9 cellular contexts compared by ENCODE assay signal in the genomic region with DNA sequence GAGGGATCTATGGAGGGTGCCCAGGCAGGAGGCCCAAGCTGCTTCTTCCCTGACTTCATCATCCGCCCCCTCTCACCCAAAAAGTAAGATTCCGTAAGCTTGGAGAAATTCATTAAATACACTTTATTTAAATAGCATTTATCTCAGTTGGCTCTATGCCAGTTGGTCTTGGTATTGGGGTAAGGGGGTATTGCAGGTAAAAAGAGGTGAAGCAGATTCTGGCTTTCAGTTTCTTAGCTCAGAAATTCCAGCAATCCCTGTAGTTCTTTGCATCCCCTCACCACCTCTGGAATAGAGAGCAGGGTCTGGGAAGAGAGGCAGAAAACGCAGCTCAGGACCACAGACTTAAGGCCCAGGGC. TPM values are rescaled to one million over a fixed set of nuclear protein-coding genes. Genes with fewer than 3 reads are reported as not detected.
DNase-seq lines count a peak whose midpoint lies in the region; ATAC-seq and TF ChIP-seq lines count a peak whose summit lies in the region.
"Had no signal": no experiment of that assay in that cellular context is flagged by ENCODE, and none has a peak within 500 bp of the region (broad histone marks: within the 10 kb centered on the region; RNA-seq: fewer than 3 reads in every experiment).

No MANE protein-coding gene starts in this region.

- H3K27ac ChIP-seq in left ventricle myocardium inferior (replicated peaks) (peak overlapping the region; percentile 64), RWPE2 (ENCODE audit: poor library complexity, severe bottlenecking) (peak overlapping the region; percentile 49), iPS-20b (ENCODE audit: low read length) (peak overlapping the region; percentile 59), vagina (peak overlapping the region; percentile 28)
- H3K27ac ChIP-seq: hepatocyte had no signal

- in situ Hi-C loops in KBM-7 (cut with MboI; ENCODE audit: low pct_unique_long_range_greater_than_20kb, low sequenced_read_pairs) = no loop called here

- ATAC-seq in RWPE2 (ENCODE audit: low read depth) = no peak

- no peaks in the 10 kb centered on the region for H3K27me3 ChIP-seq in left ventricle myocardium inferior (ENCODE audit: low read depth)
- H3K27me3 ChIP-seq in RWPE2 (ENCODE audit: insufficient read depth, poor library complexity, severe bottlenecking) = no peaks in the 10 kb centered on the region
- H3K27me3 ChIP-seq in iPS-20b (ENCODE audit: insufficient read depth, low read length) = peaks cover 16% of the 10 kb centered on the region
- H3K27me3 ChIP-seq in vagina = no peaks in the 10 kb centered on the region
- H3K27me3 ChIP-seq: hepatocyte had no signal

- DNase-seq in left ventricle myocardium inferior (no peak), cardiac septum (ENCODE audit: low spot score) (no peak), RWPE2 (ENCODE audit: low spot score) (no peak), vagina (ENCODE audit: extremely low spot score in 2 of 2) (no peak), KBM-7 (no peak), DMS79 treated with DMSO at 0.1 percent for 48 hours (lab: John Stamatoyannopoulos, UW) (no peak), nephron progenitor cell (no peak)

- H3K4me3 ChIP-seq in left ventricle myocardium inferior (no peak overlapping the region), RWPE2 (ENCODE audit: severe bottlenecking) (no peak overlapping the region), iPS-20b (ENCODE audit: low read length) (no peak overlapping the region), vagina (peak overlapping the region in 1 of 2 donors; percentile 21)
- H3K4me3 ChIP-seq: hepatocyte had no signal

- H3K36me3 ChIP-seq in left ventricle myocardium inferior (peaks cover 11% of the 10 kb centered on the region), RWPE2 (ENCODE audit: low read depth) (peaks cover 48% of the 10 kb centered on the region), iPS-20b (ENCODE audit: insufficient read depth, low read depth, low read length) (peaks cover 57% of the 10 kb centered on the region), vagina (no peaks in the 10 kb centered on the region)

- intact Hi-C loops in left ventricle myocardium inferior (cut with micrococcal nuclease) = no loop called here
- intact Hi-C loops in cardiac septum (cut with DNase I) = no loop called here
- intact Hi-C loops in vagina (cut with DNase I) = no loop called here

- H3K4me1 Mint-ChIP-seq in nephron progenitor cell = peaks cover 15% of the 10 kb centered on the region

- peak overlapping the region; percentile 74; the same call in 1 of the 2 replicates for H3K9ac ChIP-seq in iPS-20b (ENCODE audit: low read depth, low read length)

- peaks cover 42% of the 10 kb centered on the region for H3K4me1 ChIP-seq in left ventricle myocardium inferior
- peaks cover 4% of the 10 kb centered on the region for H3K4me1 ChIP-seq in RWPE2 (ENCODE audit: insufficient read depth, poor library complexity, severe bottlenecking)
- peaks cover 5% of the 10 kb centered on the region; the same call in 1 of the 2 replicates for H3K4me1 ChIP-seq in iPS-20b (ENCODE audit: insufficient read depth, low read length)
- peaks cover 14% of the 10 kb centered on the region for H3K4me1 ChIP-seq in vagina

- TF ChIP-seq CTCF in left ventricle myocardium inferior (IDR thresholded peaks at IDR 0.05; ENCODE audit: borderline replicate concordance) = no peak
- no peak for TF ChIP-seq CTCF in RWPE2 (IDR thresholded peaks at IDR 0.05; ENCODE audit: poor library complexity, severe bottlenecking)
- TF ChIP-seq CTCF in vagina (IDR thresholded peaks at IDR 0.05) = no peak
- TF ChIP-seq CTCF in nephron progenitor cell (IDR thresholded peaks at IDR 0.05) = no peak

- H3K4me3 Mint-ChIP-seq in nephron progenitor cell = no peak overlapping the region

- no peaks in the 10 kb centered on the region for H3K9me3 Mint-ChIP-seq in nephron progenitor cell

- TF ChIP-seq POLR2A in vagina (IDR thresholded peaks at IDR 0.05) = no peak

- H3K27me3 Mint-ChIP-seq in nephron progenitor cell (ENCODE audit: low read depth, poor library complexity) = peaks cover 9% of the 10 kb centered on the region

- H3K9me3 ChIP-seq in left ventricle myocardium inferior (replicated peaks) (no peaks in the 10 kb centered on the region), RWPE2 (ENCODE audit: severe bottlenecking) (no peaks in the 10 kb centered on the region), iPS-20b (ENCODE audit: insufficient read depth, low read depth, low read length) (no peaks in the 10 kb centered on the region), vagina (no peaks in the 10 kb centered on the region)

- peaks cover 53% of the 10 kb centered on the region for H3K36me3 Mint-ChIP-seq in nephron progenitor cell (ENCODE audit: low read depth)

- H3K27ac Mint-ChIP-seq in nephron progenitor cell = no peak overlapping the region

RNA-seq across cellular contexts. Expression of a gene that starts 0.8 kb away (rescaled TPM):
- total RNA-seq in left ventricle myocardium inferior (329 TPM), cardiac septum (326 TPM), vagina (20.1 TPM)

RNA-seq across cellular contexts. Expression of a gene that starts 6.1 kb away (rescaled TPM):
- total RNA-seq in left ventricle myocardium inferior (38.2 TPM), cardiac septum (51.5 TPM), vagina (22.8 TPM)

RNA-seq across cellular contexts. Expression of a gene that starts 21.4 kb away (rescaled TPM):
- total RNA-seq in left ventricle myocardium inferior (1.0 TPM), cardiac septum (0.78 TPM), vagina (8.3 TPM)

RNA-seq across cellular contexts. Expression of a gene that starts 25.0 kb away (rescaled TPM):
- 22.5 TPM for total RNA-seq in left ventricle myocardium inferior
- total RNA-seq in cardiac septum = 16.0 TPM
- total RNA-seq in vagina = 38.1 TPM

RNA-seq across cellular contexts. Expression of a gene that starts 36.5 kb away (rescaled TPM):
- total RNA-seq in left ventricle myocardium inferior (6.7 TPM), cardiac septum (6.8 TPM), vagina (21.6 TPM)

Comparison
In these comparisons a context has a peak if more than half of its experiments do, and no peak if none do; other contexts are left out.
1. RNA of a gene that starts 0.8 kb away (total RNA-seq): 329 TPM in left ventricle myocardium inferior (single experiment) and 326 TPM in cardiac septum (single experiment); 20.1 TPM in vagina (single experiment); every median in the first group is over 10 times any median in the second.
2. Peak in every context shown above with its lines, with median percentiles within 50 percentile points of each other: H3K27ac ChIP-seq.